1 cellular context compared by ENCODE assay signal in genomic region chr14:105442125-105442524, GRCh38.
TF ChIP-seq lines count a peak whose summit lies in the region.

No MANE protein-coding gene starts in this region.

TF ChIP-seq in HEK293, 187 proteins besides CTCF, POLR2A, EP300 and RAD21:
- TF ChIP-seq ZNF777 (tag by site-specific recombination; IDR thresholded peaks at IDR 0.05; ENCODE audit: borderline replicate concordance) (no peak), ZNF600 (tag by site-specific recombination; IDR thresholded peaks at IDR 0.05) (no peak), ZNF391 (tag by site-specific recombination; IDR thresholded peaks at IDR 0.05; ENCODE audit: borderline replicate concordance, low read depth) (no peak), SP7 (tag by site-specific recombination; IDR thresholded peaks at IDR 0.05) (no peak), ZNF398 (tag by site-specific recombination; IDR thresholded peaks at IDR 0.05) (no peak), ZNF114 (tag by site-specific recombination; IDR thresholded peaks at IDR 0.05) (no peak), ZNF623 (tag by site-specific recombination; IDR thresholded peaks at IDR 0.05) (no peak), ZNF704 (tag by site-specific recombination; IDR thresholded peaks at IDR 0.05) (no peak), ZNF518A (tag by site-specific recombination; conservative IDR thresholded peaks at IDR 0.05; ENCODE audit: low read depth) (no peak), ZNF146 (tag by site-specific recombination; IDR thresholded peaks at IDR 0.05) (no peak), ZNF280C (tag by site-specific recombination; IDR thresholded peaks at IDR 0.05) (no peak)
